In the genomic region with DNA sequence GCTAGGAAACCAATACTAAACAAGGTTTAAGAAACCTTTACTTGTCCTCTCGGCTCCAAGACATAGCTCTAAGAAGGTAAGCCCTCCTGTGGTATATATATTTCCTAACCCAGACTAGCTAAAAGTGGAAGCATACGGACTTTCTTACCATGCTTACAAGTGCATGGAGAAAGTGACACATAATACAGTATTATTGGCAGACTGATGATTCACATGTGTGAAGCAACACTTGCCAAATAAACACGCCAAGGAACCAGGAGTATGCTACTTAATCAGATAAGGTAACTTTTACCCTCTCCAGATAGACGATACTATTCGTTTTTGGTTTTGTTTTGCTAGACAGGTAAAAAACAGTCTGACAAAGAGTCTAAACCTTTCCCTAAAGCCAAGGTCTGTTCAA, we compare ENCODE assay signal across 13 cellular contexts.
DNase-seq lines count a peak whose midpoint lies in the region; ATAC-seq, FAIRE-seq and TF ChIP-seq lines count a peak whose summit lies in the region.
"Had no signal": no experiment of that assay in that cellular context is flagged by ENCODE, and none has a peak within 500 bp of the region (broad histone marks: within the 10 kb centered on the region; RNA-seq: fewer than 3 reads in every experiment).

No MANE protein-coding gene starts in this region.

- H3K27me3 Mint-ChIP-seq in H9 (ENCODE audit: low read depth): no peaks in the 10 kb centered on the region
- H3K27me3 Mint-ChIP-seq: activated CD8-positive, alpha-beta memory T cell treated with anti-CD3 and anti-CD28 coated beads, Interleukin-2, amount 10 ng/mL, durations not matched to agents 7 days and 5 days had no signal

- ATAC-seq in A549 (peak; percentile 61 to 72; a peak in 5 of 6 replicates), GM19351 (IDR thresholded peaks at IDR 0.05; ENCODE audit: unreplicated experiment) (no peak)
- ATAC-seq in activated naive CD4-positive, alpha-beta T cell treated with anti-CD3 and anti-CD28 coated beads, Interleukin-2, amount 50 U/mL, for 72 hours: peak; percentile 65 to 78
- ATAC-seq: activated CD8-positive, alpha-beta memory T cell treated with anti-CD3 and anti-CD28 coated beads, Interleukin-2, amount 10 ng/mL, durations not matched to agents 7 days and 5 days had no signal

- H3T11ph ChIP-seq in H9 (ENCODE audit: low read length): no peak overlapping the region

- peak in 1 of 2 experiments; percentile 44 for DNase-seq in A549 (ENCODE audit: low read depth in 1 of 2, low spot score in 1 of 2)
- no peak for DNase-seq in activated naive CD4-positive, alpha-beta T cell treated with anti-CD3 and anti-CD28 coated beads, Interleukin-2, amount 50 U/mL, for 72 hours (ENCODE audit: low spot score in 2 of 2)
- peak; percentile 40 for DNase-seq in keratinocyte (ENCODE audit: low read depth, low spot score)
- DNase-seq in cerebellum (ENCODE audit: low spot score): no peak
- DNase-seq in H9: no peak
- DNase-seq in colonic mucosa: no peak
- DNase-seq: activated CD8-positive, alpha-beta memory T cell treated with anti-CD3 and anti-CD28 coated beads, Interleukin-2, amount 10 ng/mL, durations not matched to agents 7 days and 5 days; C1 segment of cervical spinal cord; NCI-H1092; SW 1271 had no signal

- H3K18ac ChIP-seq in H9 (ENCODE audit: insufficient read length, low read depth, low read length): no peak overlapping the region

- H3K4me1 ChIP-seq in A549 (peaks cover 40% of the 10 kb centered on the region), HEK293 (ENCODE audit: control insufficient read depth, insufficient read depth, low read length) (peaks cover 11% of the 10 kb centered on the region), keratinocyte (ENCODE audit: control insufficient read depth, extremely low read depth, insufficient read depth, low read length) (peaks cover 39% of the 10 kb centered on the region), H9 (ENCODE audit: insufficient read depth, low read length) (peaks cover 2% of the 10 kb centered on the region; the same call in 1 of the 2 replicates), colonic mucosa (no peaks in the 10 kb centered on the region)

- no peaks in the 10 kb centered on the region for H3K27me3 ChIP-seq in keratinocyte (ENCODE audit: control insufficient read depth, extremely low read depth, insufficient read depth, low read length)
- no peaks in the 10 kb centered on the region; the same call in 1 of the 2 replicates for H3K27me3 ChIP-seq in H9 (ENCODE audit: insufficient read depth, low read length)
- no peaks in the 10 kb centered on the region for H3K27me3 ChIP-seq in colonic mucosa

- H2BK5ac ChIP-seq in H9 (ENCODE audit: insufficient read length, low read length): no peak overlapping the region

- H2BK120ac ChIP-seq in H9 (ENCODE audit: low read depth, low read length, poor library complexity, severe bottlenecking): no peak overlapping the region

- TF ChIP-seq CTCF in A549 (IDR thresholded peaks at IDR 0.05) (no peak), HEK293 (tag by site-specific recombination; IDR thresholded peaks at IDR 0.05) (no peak), keratinocyte (optimal IDR thresholded peaks at IDR 0.05 in 1 of 3, IDR thresholded peaks at IDR 0.05 in 1 of 3, conservative IDR thresholded peaks at IDR 0.05 in 1 of 3; ENCODE audit: extremely low read depth in 1 of 3, insufficient read depth in 2 of 3, low read length in 3 of 3) (no peak), H9 (conservative IDR thresholded peaks at IDR 0.05) (no peak), colonic mucosa (IDR thresholded peaks at IDR 0.05) (no peak)

- H2BK15ac ChIP-seq in H9 (ENCODE audit: low read depth, low read length): no peak overlapping the region

- POLR2A ChIA-PET in A549 (lab: Yijun Ruan, JAX) (no interaction called here), HEK293 (lab: Yijun Ruan, JAX) (interaction anchor here (1.5 kb wide), 1 partner anchor 326 kb away, joined by 5 read pairs; a partner anchor contains a TSS)

- CTCF ChIA-PET in A549 (lab: Yijun Ruan, JAX) (interaction anchor here (0.7 to 6.7 kb wide), 10 partner anchors 9 to 753 kb away, joined by 3 to 55 read pairs (median 4); a partner anchor contains a TSS), HEK293 (lab: Yijun Ruan, JAX) (interaction anchor here (0.6 to 3.2 kb wide), 6 partner anchors 167 to 753 kb away, joined by 3 to 24 read pairs (median 8); a partner anchor contains a TSS)

- H3K79me1 ChIP-seq in H9 (ENCODE audit: insufficient read depth, low read depth, low read length, poor library complexity, severe bottlenecking): no peaks in the 10 kb centered on the region

- no peak overlapping the region for H2AK5ac ChIP-seq in H9 (ENCODE audit: insufficient read length, low read length)

- H4K20me1 ChIP-seq in keratinocyte (ENCODE audit: control insufficient read depth, extremely low read depth, insufficient read depth, low read length) (no peaks in the 10 kb centered on the region), H9 (ENCODE audit: control insufficient read depth, insufficient read depth, insufficient read length) (no peaks in the 10 kb centered on the region)

- no peak overlapping the region for H2BK20ac ChIP-seq in H9 (ENCODE audit: low read depth, low read length, poor library complexity, severe bottlenecking)

- peak overlapping the region; percentile 53 for H3K4me2 ChIP-seq in A549
- H3K4me2 ChIP-seq in keratinocyte (ENCODE audit: control insufficient read depth, extremely low read depth, insufficient read depth, low read depth, low read length): peak overlapping the region; percentile 67
- no peak overlapping the region for H3K4me2 ChIP-seq in H9 (ENCODE audit: insufficient read depth, insufficient read length, low read length)

- H3K4me1 Mint-ChIP-seq in H9: peaks cover 19 to 28% of the 10 kb centered on the region in 2 experiments

- dilution Hi-C loops in keratinocyte (cut with MboI; ENCODE audit: extremely low pct_ligation_motif_present, low sequenced_read_pairs): loop anchor here (25.0 kb wide), 1 partner anchor 421 kb away; no protein-coding TSS in a partner anchor

- H4K5ac ChIP-seq in H9 (ENCODE audit: insufficient read length, low read depth, low read length): no peak overlapping the region

- no peak overlapping the region for H3K9ac ChIP-seq in keratinocyte (ENCODE audit: control insufficient read depth, extremely low read depth, insufficient read depth, low read length)
- no peak overlapping the region for H3K9ac ChIP-seq in H9 (ENCODE audit: extremely low read depth, insufficient read length, low read length)
- H3K9ac ChIP-seq in colonic mucosa (ENCODE audit: low read depth in 2 of 2, low read length in 2 of 2): no peak overlapping the region

- intact Hi-C loops in colonic mucosa (cut with DNase I): loop anchor here (5.0 to 10.0 kb wide), 3 partner anchors 264 to 584 kb away; a partner anchor contains a TSS

- peaks cover 4 to 43% of the 10 kb centered on the region in 2 donors for H3K36me3 Mint-ChIP-seq in activated naive CD4-positive, alpha-beta T cell treated with anti-CD3 and anti-CD28 coated beads, Interleukin-2, amount 50 U/mL, for 72 hours
- H3K36me3 Mint-ChIP-seq in H9 (ENCODE audit: insufficient read depth in 1 of 3, low read depth in 3 of 3): no peaks in the 10 kb centered on the region

- H3K4ac ChIP-seq in H9 (ENCODE audit: low read depth, low read length): no peak overlapping the region

- no peak for TF ChIP-seq EP300 in A549 (IDR thresholded peaks at IDR 0.05)

- no peak overlapping the region for H2AFZ ChIP-seq in keratinocyte (ENCODE audit: control insufficient read depth, low read length)
- H2AFZ ChIP-seq in H9 (ENCODE audit: low read length): no peak overlapping the region

- no peaks in the 10 kb centered on the region for H3K23me2 ChIP-seq in H9 (ENCODE audit: insufficient read length, low read depth, low read length, poor library complexity, severe bottlenecking)

- WGBS in A549 (ENCODE audit: missing lambda C conversion rate): 40% methylated on average over 5 of the region's 5 CpGs
- WGBS in H9 (ENCODE audit: extremely low coverage, insufficient read length, low lambda C conversion rate): no CpG with 5 or more reads among the region's 5 CpGs

- H4K8ac ChIP-seq in H9 (replicated peaks; ENCODE audit: insufficient read length, low read depth, low read length): no peak overlapping the region

- no peak overlapping the region for H3K4me3 ChIP-seq in A549
- H3K4me3 ChIP-seq in HEK293 (ENCODE audit: low read depth, low read length): no peak overlapping the region
- H3K4me3 ChIP-seq in keratinocyte (ENCODE audit: control insufficient read depth in 2 of 3, extremely low read depth in 1 of 3, insufficient read depth in 2 of 3, low read depth in 1 of 3, low read length in 3 of 3): no peak overlapping the region
- H3K4me3 ChIP-seq in colonic mucosa: no peak overlapping the region

- no peaks in the 10 kb centered on the region for H3K9me1 ChIP-seq in keratinocyte (ENCODE audit: control insufficient read depth, extremely low read depth, insufficient read depth, low read length)

- no peak overlapping the region for H3K14ac ChIP-seq in H9 (ENCODE audit: insufficient read depth, low read length)

- no peak for TF ChIP-seq RAD21 in A549 (conservative IDR thresholded peaks at IDR 0.05 in 1 of 2, IDR thresholded peaks at IDR 0.05 in 1 of 2)

- no peak for TF ChIP-seq POLR2A in A549 (IDR thresholded peaks at IDR 0.05; ENCODE audit: low read length)

- FAIRE-seq in A549 (lab: Jason Lieb, UNC) (peak; percentile 56), keratinocyte (lab: Jason Lieb, UNC) (peak; percentile 78)
- FAIRE-seq: H54 had no signal

- no peak overlapping the region for H3K56ac ChIP-seq in H9 (ENCODE audit: insufficient read length, low read depth, low read length)

- no peak overlapping the region for H3K23ac ChIP-seq in H9 (ENCODE audit: insufficient read length, low read depth, low read length)

- H3K9me3 ChIP-seq in A549 (no peaks in the 10 kb centered on the region), HEK293 (ENCODE audit: control insufficient read depth, insufficient read depth, low read depth, low read length) (no peaks in the 10 kb centered on the region), keratinocyte (ENCODE audit: control insufficient read depth, low read depth, low read length) (no peaks in the 10 kb centered on the region), H9 (ENCODE audit: control insufficient read depth, low read depth, low read length) (no peaks in the 10 kb centered on the region), colonic mucosa (no peaks in the 10 kb centered on the region)

- H3K27ac ChIP-seq in A549 (no peak overlapping the region), HEK293 (ENCODE audit: extremely low read depth, low read depth, low read length) (no peak overlapping the region), keratinocyte (ENCODE audit: control insufficient read depth, insufficient read depth, low read length) (peak overlapping the region; percentile 19), H9 (ENCODE audit: insufficient read length, low read depth, low read length) (no peak overlapping the region), colonic mucosa (no peak overlapping the region)

- no peak overlapping the region for H2BK12ac ChIP-seq in H9 (ENCODE audit: insufficient read length, low read depth, low read length)

- H3K27ac Mint-ChIP-seq in activated naive CD4-positive, alpha-beta T cell treated with anti-CD3 and anti-CD28 coated beads, Interleukin-2, amount 50 U/mL, for 72 hours: peak overlapping the region; percentile 55 to 87
- no peak overlapping the region for H3K27ac Mint-ChIP-seq in H9
- H3K27ac Mint-ChIP-seq: activated CD8-positive, alpha-beta memory T cell treated with anti-CD3 and anti-CD28 coated beads, Interleukin-2, amount 10 ng/mL, durations not matched to agents 7 days and 5 days had no signal

- H3K4me3 Mint-ChIP-seq in H9: no peak overlapping the region
- H3K4me3 Mint-ChIP-seq: activated CD8-positive, alpha-beta memory T cell treated with anti-CD3 and anti-CD28 coated beads, Interleukin-2, amount 10 ng/mL, durations not matched to agents 7 days and 5 days had no signal

- H4K91ac ChIP-seq in H9 (ENCODE audit: insufficient read length, low read depth, low read length): no peak overlapping the region

- H3K79me2 ChIP-seq in keratinocyte (ENCODE audit: control insufficient read depth, insufficient read depth, low read length): no peaks in the 10 kb centered on the region
- no peaks in the 10 kb centered on the region for H3K79me2 ChIP-seq in H9 (ENCODE audit: insufficient read depth, low read length)

- peaks cover 0 to 21% of the 10 kb centered on the region in 2 experiments; a peak in 1 of 3 replicates for H3K36me3 ChIP-seq in HEK293 (ENCODE audit: control insufficient read depth in 2 of 2, insufficient read depth in 1 of 2, low read length in 2 of 2)
- no peaks in the 10 kb centered on the region for H3K36me3 ChIP-seq in keratinocyte (ENCODE audit: control insufficient read depth in 2 of 2, extremely low read depth in 1 of 2, insufficient read depth in 2 of 2, low read length in 2 of 2)
- no peaks in the 10 kb centered on the region for H3K36me3 ChIP-seq in colonic mucosa

- no peaks in the 10 kb centered on the region for H3K9me3 Mint-ChIP-seq in activated naive CD4-positive, alpha-beta T cell treated with anti-CD3 and anti-CD28 coated beads, Interleukin-2, amount 50 U/mL, for 72 hours
- H3K9me3 Mint-ChIP-seq in H9: no peaks in the 10 kb centered on the region

Comparison
In these comparisons a context has a peak if more than half of its experiments do, and no peak if none do; other contexts are left out.
1. H3K27ac Mint-ChIP-seq: peak in activated naive CD4-positive, alpha-beta T cell treated with anti-CD3 and anti-CD28 coated beads, Interleukin-2, amount 50 U/mL, for 72 hours (2 of 2); none in H9 (0 of 3).